In the genomic region with DNA sequence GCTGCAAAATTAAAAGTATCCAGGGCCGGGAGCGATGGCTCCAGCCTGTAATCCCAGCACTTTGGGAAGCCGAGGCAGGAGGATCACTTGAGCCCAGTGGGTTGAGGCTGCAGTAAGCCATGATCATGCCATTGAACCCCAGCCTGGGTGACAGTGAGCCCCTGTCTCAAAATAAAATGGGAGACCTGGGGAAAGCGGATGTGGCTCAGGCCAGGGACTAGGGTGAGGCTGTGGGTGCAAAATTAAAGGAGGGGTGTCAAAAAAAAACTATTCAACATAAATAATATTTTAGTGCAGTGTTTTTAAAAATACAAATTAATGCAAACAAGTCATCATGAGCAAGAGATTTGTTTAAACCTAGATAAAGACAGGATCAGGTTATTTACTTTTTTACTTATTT, we compare ENCODE assay signal across 11 cellular contexts.
DNase-seq lines count a peak whose midpoint lies in the region; ATAC-seq and TF ChIP-seq lines count a peak whose summit lies in the region.
"Had no signal": no experiment of that assay in that cellular context is flagged by ENCODE, and none has a peak within 500 bp of the region (broad histone marks: within the 10 kb centered on the region; RNA-seq: fewer than 3 reads in every experiment).

No MANE protein-coding gene starts in this region.

- intact Hi-C loops in mucosa of descending colon (cut with DNase I, micrococcal nuclease) = no loop called here

- TF ChIP-seq CTCF in RWPE1 (conservative IDR thresholded peaks at IDR 0.05; ENCODE audit: low read depth) (no peak), glutamatergic neuron (IDR thresholded peaks at IDR 0.05; ENCODE audit: partially characterized antibody, unreplicated experiment) (no peak), mucosa of descending colon (IDR thresholded peaks at IDR 0.05) (no peak)

- H3K27me3 Mint-ChIP-seq in CD4-positive, CD25-positive, alpha-beta regulatory T cell = peaks cover 67% of the 10 kb centered on the region
- H3K27me3 Mint-ChIP-seq in glutamatergic neuron (ENCODE audit: unreplicated experiment) = peaks cover 15% of the 10 kb centered on the region

- no peaks in the 10 kb centered on the region for H3K36me3 Mint-ChIP-seq in CD4-positive, CD25-positive, alpha-beta regulatory T cell
- H3K36me3 Mint-ChIP-seq in glutamatergic neuron (ENCODE audit: unreplicated experiment) = no peaks in the 10 kb centered on the region
- H3K36me3 Mint-ChIP-seq: naive B cell had no signal

- H3K9ac ChIP-seq in rectal smooth muscle tissue (ENCODE audit: low read length) = peak overlapping the region; percentile 10

- H3K4me3 ChIP-seq in CD4-positive, CD25-positive, alpha-beta regulatory T cell (ENCODE audit: low read depth, low read length) = no peak overlapping the region
- H3K4me3 ChIP-seq in rectal smooth muscle tissue (ENCODE audit: low read length) = peak overlapping the region; percentile 61
- no peak overlapping the region for H3K4me3 ChIP-seq in mucosa of descending colon
- H3K4me3 ChIP-seq: SK-N-MC had no signal

- POLR2A ChIA-PET in RWPE1 (lab: Yijun Ruan, JAX; ENCODE audit: low non-redundant PET) = no interaction called here

- no peak overlapping the region for H3K27ac ChIP-seq in CD4-positive, CD25-positive, alpha-beta regulatory T cell (ENCODE audit: insufficient read depth, low read length, poor library complexity, severe bottlenecking)
- H3K27ac ChIP-seq in RWPE1 (peak overlapping the region; percentile 66), rectal smooth muscle tissue (ENCODE audit: low read depth, low read length) (peak overlapping the region; percentile 33)
- H3K27ac ChIP-seq: SK-N-MC had no signal

- peak overlapping the region in 3 of 4 donors; percentile 21 to 80 (median 72) for H3K4me3 Mint-ChIP-seq in CD4-positive, CD25-positive, alpha-beta regulatory T cell
- peak overlapping the region; percentile 66 for H3K4me3 Mint-ChIP-seq in glutamatergic neuron (ENCODE audit: unreplicated experiment)

- ATAC-seq in CD4-positive, CD25-positive, alpha-beta regulatory T cell (ENCODE audit: low read depth in 2 of 2) = no peak
- no peak for ATAC-seq in mucosa of descending colon

- H3K9me3 ChIP-seq in CD4-positive, CD25-positive, alpha-beta regulatory T cell (ENCODE audit: control insufficient read depth in 2 of 2, low read length in 2 of 2) = no peaks in the 10 kb centered on the region
- no peaks in the 10 kb centered on the region for H3K9me3 ChIP-seq in mucosa of descending colon

- DNase-seq in CD4-positive, CD25-positive, alpha-beta regulatory T cell = no peak
- DNase-seq in RWPE1 (ENCODE audit: low spot score) (no peak), glutamatergic neuron (no peak), NCI-H510A treated with DMSO at 0.1 percent for 48 hours (lab: John Stamatoyannopoulos, UW) (no peak), NCI-H146 treated with DMSO at 0.1 percent for 48 hours (lab: John Stamatoyannopoulos, UW; ENCODE audit: unreplicated experiment) (no peak), mucosa of descending colon (no peak), NCI-H82 (lab: John Stamatoyannopoulos, UW) (no peak)
- DNase-seq: DMS79, naive B cell had no signal

- H3K36me3 ChIP-seq in CD4-positive, CD25-positive, alpha-beta regulatory T cell (ENCODE audit: control insufficient read depth, insufficient read depth, low read length) = no peaks in the 10 kb centered on the region
- H3K36me3 ChIP-seq in rectal smooth muscle tissue (ENCODE audit: control insufficient read depth, insufficient read depth, low read length) (no peaks in the 10 kb centered on the region), mucosa of descending colon (ENCODE audit: low read depth) (no peaks in the 10 kb centered on the region)

- CTCF ChIA-PET in RWPE1 (lab: Yijun Ruan, JAX) = no interaction called here

- H3K4me1 Mint-ChIP-seq in CD4-positive, CD25-positive, alpha-beta regulatory T cell = peaks cover 0 to 12% (median 4%) of the 10 kb centered on the region in 4 donors
- H3K4me1 Mint-ChIP-seq in glutamatergic neuron (ENCODE audit: low read depth, unreplicated experiment) = peaks cover under 1% of the 10 kb centered on the region

- H3K27me3 ChIP-seq in CD4-positive, CD25-positive, alpha-beta regulatory T cell (ENCODE audit: control insufficient read depth, insufficient read depth, low read length) = peaks cover 6% of the 10 kb centered on the region
- H3K27me3 ChIP-seq in rectal smooth muscle tissue (ENCODE audit: control insufficient read depth, insufficient read depth, low read length) = no peaks in the 10 kb centered on the region

- H3K27ac Mint-ChIP-seq in CD4-positive, CD25-positive, alpha-beta regulatory T cell = peak overlapping the region in 1 of 3 donors; percentile 74
- H3K27ac Mint-ChIP-seq in glutamatergic neuron (ENCODE audit: unreplicated experiment) = no peak overlapping the region
- H3K27ac Mint-ChIP-seq: naive B cell had no signal

- H3K9me3 Mint-ChIP-seq in CD4-positive, CD25-positive, alpha-beta regulatory T cell = no peaks in the 10 kb centered on the region
- H3K9me3 Mint-ChIP-seq in glutamatergic neuron (ENCODE audit: unreplicated experiment) = peaks cover 7% of the 10 kb centered on the region

- H3K4me1 ChIP-seq in CD4-positive, CD25-positive, alpha-beta regulatory T cell (ENCODE audit: control insufficient read depth, insufficient read depth, low read length, poor library complexity, severe bottlenecking) = peaks cover 9% of the 10 kb centered on the region
- H3K4me1 ChIP-seq in rectal smooth muscle tissue (ENCODE audit: control insufficient read depth, insufficient read depth, low read length) (peaks cover 4% of the 10 kb centered on the region), mucosa of descending colon (ENCODE audit: low read depth) (peaks cover 7% of the 10 kb centered on the region)
